ENCODE assay signal across 21 cellular contexts in the genomic region with DNA sequence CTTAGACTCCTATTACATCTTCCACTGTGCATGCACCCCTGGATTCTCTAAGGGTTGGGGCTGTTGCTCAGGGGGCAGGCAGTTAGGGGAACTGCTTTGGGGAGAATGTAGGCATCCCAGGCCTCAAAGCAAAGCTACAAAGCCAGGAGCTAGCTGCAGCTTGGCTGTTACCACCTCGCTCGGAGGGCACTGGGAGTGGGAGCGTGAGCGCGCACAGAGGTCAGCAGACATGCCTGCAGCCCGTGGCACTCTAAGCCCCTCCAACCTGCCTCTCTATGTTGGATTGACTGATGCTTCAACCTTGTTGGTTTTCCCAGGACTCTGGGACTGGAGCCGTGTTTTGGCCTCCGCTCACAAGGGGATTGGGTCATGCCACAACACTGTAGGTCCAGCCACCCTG.
"Had no signal": no experiment of that assay in that cellular context is flagged by ENCODE, and none has a peak within 500 bp of the region (broad histone marks: within the 10 kb centered on the region; RNA-seq: fewer than 3 reads in every experiment).

No MANE protein-coding gene starts in this region.

- H3K4me3 ChIP-seq: adrenal gland, breast epithelium, pancreas, tibial nerve had no signal

- H3K4me1 Mint-ChIP-seq: activated B cell treated with CpG ODN at 0.5 μM for 24 hours, T-cell had no signal

- H3K4me3 Mint-ChIP-seq: activated B cell treated with CpG ODN at 0.5 μM for 24 hours; activated T-cell treated with anti-CD3 and anti-CD28 coated beads, Interleukin-2, amount 50 U/mL, for 72 hours; effector memory CD8-positive, alpha-beta T cell; T-cell had no signal

- ATAC-seq: activated naive CD4-positive, alpha-beta T cell treated with anti-CD3 and anti-CD28 coated beads, Interleukin-2, amount 50 U/mL, for 72 hours; activated T-cell treated with anti-CD3 and anti-CD28 coated beads, Interleukin-2, amount 50 U/mL, for 72 hours; effector memory CD8-positive, alpha-beta T cell; left lobe of liver; pancreas; T-cell had no signal

- H3K9me3 Mint-ChIP-seq: activated B cell treated with CpG ODN at 0.5 μM for 24 hours; activated naive CD4-positive, alpha-beta T cell treated with anti-CD3 and anti-CD28 coated beads, Interleukin-2, amount 50 U/mL, for 72 hours; activated T-cell treated with anti-CD3 and anti-CD28 coated beads, Interleukin-2, amount 50 U/mL, for 72 hours; effector memory CD8-positive, alpha-beta T cell; T-cell had no signal

- H3K4me2 ChIP-seq: SK-N-SH had no signal

- H3K9ac ChIP-seq: SK-N-SH had no signal

- H3K27ac ChIP-seq: adrenal gland, breast epithelium, pancreas had no signal

- H3K36me3 Mint-ChIP-seq: activated naive CD4-positive, alpha-beta T cell treated with anti-CD3 and anti-CD28 coated beads, Interleukin-2, amount 50 U/mL, for 72 hours; T-cell had no signal

- H3K9me3 ChIP-seq: adrenal gland, breast epithelium, pancreas, SK-N-SH, tibial nerve had no signal

- DNase-seq: activated B cell treated with CpG ODN at 0.5 μM for 24 hours; activated CD4-positive, alpha-beta T cell treated with anti-CD3 and anti-CD28 coated beads for 48 hours; activated CD8-positive, alpha-beta memory T cell treated with anti-CD3 and anti-CD28 coated beads for 24 hours; activated gamma-delta T cell treated with Interleukin-2 at 50 U/mL for 16 hours; activated T-cell treated with anti-CD3 and anti-CD28 coated beads, Interleukin-2, amount 50 U/mL, for 72 hours; dermis blood vessel endothelial cell; effector memory CD8-positive, alpha-beta T cell; mammary epithelial cell; SHP77 treated with DMSO at 0.1 percent for 48 hours; SK-N-SH; stimulated activated CD4-positive, alpha-beta T cell treated with anti-CD3 and anti-CD28 coated beads, Interleukin-12 subunit alpha, Interleukin-12 subunit beta, amount 100 ng/mL, for 4 hours; stimulated activated CD4-positive, alpha-beta T cell treated with anti-CD3 and anti-CD28 coated beads, Interleukin-1b, Interleukin-23, amount 100 ng/mL, for 48 hours; stimulated activated CD8-positive, alpha-beta memory T cell treated with anti-CD3 and anti-CD28 coated beads, Interleukin-4, amount 100 ng/mL, for 48 hours; stimulated activated naive CD4-positive, alpha-beta T cell had no signal

- H3K36me3 ChIP-seq: adrenal gland, breast epithelium, pancreas, tibial nerve had no signal

- H3K27ac Mint-ChIP-seq: activated B cell treated with CpG ODN at 0.5 μM for 24 hours; activated naive CD4-positive, alpha-beta T cell treated with anti-CD3 and anti-CD28 coated beads, Interleukin-2, amount 50 U/mL, for 72 hours; activated T-cell treated with anti-CD3 and anti-CD28 coated beads, Interleukin-2, amount 50 U/mL, for 72 hours; effector memory CD8-positive, alpha-beta T cell; T-cell had no signal

- H3K27me3 ChIP-seq: adrenal gland, breast epithelium, pancreas, tibial nerve had no signal
